ENCODE assay signal across 8 cellular contexts in the genomic region with DNA sequence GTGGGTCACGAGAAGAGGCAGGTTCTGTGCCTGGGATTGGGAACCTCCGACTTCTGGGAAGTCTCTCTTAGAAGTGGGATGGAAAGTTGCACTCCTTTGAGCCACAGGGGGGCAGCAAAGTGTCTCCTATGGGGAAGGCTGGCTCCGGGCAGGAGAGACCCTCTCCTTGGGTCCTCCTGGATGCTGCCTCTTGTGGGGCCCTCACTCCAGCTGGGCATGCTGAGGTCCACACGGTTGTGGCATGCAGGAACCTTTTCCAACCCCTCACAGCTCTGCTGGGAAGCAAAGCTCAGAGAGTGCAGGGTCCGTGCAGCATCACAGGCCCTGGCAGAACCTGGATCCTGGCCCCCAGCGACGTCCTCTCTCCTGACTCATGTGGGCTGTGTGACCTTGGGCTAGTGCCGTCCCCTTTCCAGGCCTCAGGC. TPM values are rescaled to one million over a fixed set of nuclear protein-coding genes. Genes with fewer than 3 reads are reported as not detected.
A peak's percentile ranks its signal among the peaks of the same experiment; 100 is the strongest.
DNase-seq lines count a peak whose midpoint lies in the region; ATAC-seq and TF ChIP-seq lines count a peak whose summit lies in the region.

No MANE protein-coding gene starts in this region.

- no peaks in the 10 kb centered on the region for H3K36me3 Mint-ChIP-seq in T-helper 17 cell (ENCODE audit: low read depth)

- H3K27me3 Mint-ChIP-seq in T-helper 17 cell = peaks cover 12% of the 10 kb centered on the region

- H3K4me1 Mint-ChIP-seq in T-helper 17 cell = no peaks in the 10 kb centered on the region

- no peak overlapping the region for H3K27ac Mint-ChIP-seq in T-helper 17 cell

- in situ Hi-C loops in astrocyte of the cerebellum (cut with HindIII; ENCODE audit: low sequenced_read_pairs) = no loop called here

- H3K4me3 ChIP-seq in astrocyte of the cerebellum (ENCODE audit: low read depth, low read length) = no peak overlapping the region

- peak; percentile 74 for TF ChIP-seq CTCF in astrocyte of the cerebellum (IDR thresholded peaks at IDR 0.05; ENCODE audit: low read depth, low read length, missing control alignments)

- ATAC-seq in left lobe of liver (peak; percentile 76), GM18502 (IDR thresholded peaks at IDR 0.05; ENCODE audit: poor library complexity, unreplicated experiment) (no peak), T-helper 17 cell (no peak)

- H3K9me3 ChIP-seq in T-helper 17 cell (ENCODE audit: control insufficient read depth, low read length, poor library complexity, severe bottlenecking) = no peaks in the 10 kb centered on the region

- no peak overlapping the region for H3K4me3 Mint-ChIP-seq in T-helper 17 cell

- DNase-seq in NCI-H524 (lab: John Stamatoyannopoulos, UW) (peak; percentile 42 to 71), NCI-H524 treated with DMSO at 0.1 percent for 48 hours (lab: John Stamatoyannopoulos, UW) (no peak), NCI-H1694 treated with DMSO at 0.1 percent for 48 hours (lab: John Stamatoyannopoulos, UW) (peak; percentile 45), astrocyte of the cerebellum (ENCODE audit: low read depth) (no peak), left lobe of liver (ENCODE audit: low spot score) (no peak), T-helper 17 cell (no peak), GF-D8 (lab: John Stamatoyannopoulos, UW) (no peak)

RNA-seq across cellular contexts. Expression of a gene that starts 17.4 kb away (rescaled TPM):
- total RNA-seq in left lobe of liver (93.0 TPM), T-helper 17 cell (under 1 TPM in 1 of 2 donors, not detected in 1; 0.42 TPM)

RNA-seq across cellular contexts. Expression of a gene that starts 32.1 kb away (rescaled TPM):
- total RNA-seq in left lobe of liver = not detected
- not detected for total RNA-seq in T-helper 17 cell

RNA-seq across cellular contexts. Expression of a gene that starts 35.9 kb away (rescaled TPM):
- total RNA-seq in left lobe of liver = 680 TPM
- total RNA-seq in T-helper 17 cell = not detected

Comparison
In these comparisons a context has a peak if more than half of its experiments do, and no peak if none do; other contexts are left out.
1. DNase-seq: peak in NCI-H524 (2 of 2) and NCI-H1694 treated with DMSO at 0.1 percent for 48 hours (single experiment); none in NCI-H524 treated with DMSO at 0.1 percent for 48 hours (single experiment), astrocyte of the cerebellum (single experiment), left lobe of liver (single experiment), T-helper 17 cell (0 of 3) and GF-D8 (single experiment).
2. RNA of a gene that starts 17.4 kb away (total RNA-seq): 93.0 TPM in left lobe of liver (single experiment); 0.42 TPM in T-helper 17 cell; every median in the first group is over 10 times any median in the second.
3. RNA of a gene that starts 35.9 kb away (total RNA-seq): 680 TPM in left lobe of liver (single experiment); not detected in T-helper 17 cell; every median in the first group is over 100 times any median in the second.